In the genomic region with DNA sequence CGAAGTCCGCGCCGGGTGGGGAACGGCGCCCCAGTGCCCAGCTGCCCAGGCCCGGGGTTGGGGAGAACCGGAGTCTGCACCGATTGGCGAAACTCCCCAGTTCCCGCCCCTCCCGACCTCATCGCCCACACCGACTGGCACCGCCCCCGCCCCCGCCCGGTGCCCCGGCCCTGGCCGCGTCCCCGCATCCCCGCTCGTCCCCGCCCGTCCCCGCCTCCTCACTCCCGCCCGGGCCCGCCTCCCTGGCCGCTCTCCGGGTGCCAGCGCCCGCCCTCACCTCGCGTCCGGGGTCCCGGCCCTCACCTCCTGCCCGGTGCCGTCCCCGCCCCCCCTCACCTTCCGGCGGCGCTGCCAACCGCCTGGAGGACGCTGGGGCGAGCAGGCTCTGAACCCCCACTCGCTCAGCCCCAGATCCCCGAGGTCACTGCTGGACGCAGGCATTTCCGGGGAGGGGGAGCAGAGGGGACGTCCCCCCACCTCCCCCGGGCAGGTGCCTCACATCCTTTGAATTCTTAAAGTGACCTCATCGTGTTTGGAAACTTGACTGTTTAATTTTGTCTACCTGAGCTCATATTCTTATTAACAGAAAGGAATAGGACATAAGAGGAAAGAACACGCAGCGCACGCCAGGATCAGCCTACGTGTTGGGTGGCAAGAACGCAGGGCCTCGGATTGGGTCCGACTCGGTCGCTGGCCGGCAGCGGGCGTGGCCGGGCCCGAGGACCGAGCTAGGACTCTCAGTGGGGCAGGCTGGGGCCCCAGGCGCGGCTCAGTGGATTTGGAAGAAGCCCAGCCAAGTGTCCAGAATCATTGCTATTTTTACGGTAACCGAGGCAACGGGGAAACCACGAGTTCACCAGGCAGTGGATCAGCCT, we compare ENCODE assay signal across 1 cellular context.
A peak's percentile ranks its signal among the peaks of the same experiment; 100 is the strongest.
TF ChIP-seq lines count a peak whose summit lies in the region.

A gene with protein sequence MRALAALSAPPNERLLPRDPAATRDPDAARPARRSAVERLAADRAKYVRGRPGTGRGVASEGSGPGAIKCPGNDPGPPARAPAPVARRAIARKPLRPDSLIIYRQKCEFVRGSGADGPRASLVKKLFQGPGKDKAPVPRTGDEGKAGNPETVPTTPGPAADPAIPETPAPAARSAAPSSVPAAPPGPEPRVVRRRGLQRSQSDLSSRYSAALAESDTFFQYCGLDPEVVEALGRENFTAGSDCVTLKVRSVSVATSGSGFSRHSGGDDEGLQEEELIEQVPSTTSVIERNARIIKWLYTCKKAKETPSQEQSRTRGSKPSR (minus strand): TSS at position 35 of the 875 bp plus-strand sequence. CDS start 120 bp downstream, outside the sequence.

TF ChIP-seq in HepG2, 621 proteins besides CTCF, POLR2A, EP300 and RAD21 (continued from another document and continues in another):
- TF ChIP-seq, protein P1, sequence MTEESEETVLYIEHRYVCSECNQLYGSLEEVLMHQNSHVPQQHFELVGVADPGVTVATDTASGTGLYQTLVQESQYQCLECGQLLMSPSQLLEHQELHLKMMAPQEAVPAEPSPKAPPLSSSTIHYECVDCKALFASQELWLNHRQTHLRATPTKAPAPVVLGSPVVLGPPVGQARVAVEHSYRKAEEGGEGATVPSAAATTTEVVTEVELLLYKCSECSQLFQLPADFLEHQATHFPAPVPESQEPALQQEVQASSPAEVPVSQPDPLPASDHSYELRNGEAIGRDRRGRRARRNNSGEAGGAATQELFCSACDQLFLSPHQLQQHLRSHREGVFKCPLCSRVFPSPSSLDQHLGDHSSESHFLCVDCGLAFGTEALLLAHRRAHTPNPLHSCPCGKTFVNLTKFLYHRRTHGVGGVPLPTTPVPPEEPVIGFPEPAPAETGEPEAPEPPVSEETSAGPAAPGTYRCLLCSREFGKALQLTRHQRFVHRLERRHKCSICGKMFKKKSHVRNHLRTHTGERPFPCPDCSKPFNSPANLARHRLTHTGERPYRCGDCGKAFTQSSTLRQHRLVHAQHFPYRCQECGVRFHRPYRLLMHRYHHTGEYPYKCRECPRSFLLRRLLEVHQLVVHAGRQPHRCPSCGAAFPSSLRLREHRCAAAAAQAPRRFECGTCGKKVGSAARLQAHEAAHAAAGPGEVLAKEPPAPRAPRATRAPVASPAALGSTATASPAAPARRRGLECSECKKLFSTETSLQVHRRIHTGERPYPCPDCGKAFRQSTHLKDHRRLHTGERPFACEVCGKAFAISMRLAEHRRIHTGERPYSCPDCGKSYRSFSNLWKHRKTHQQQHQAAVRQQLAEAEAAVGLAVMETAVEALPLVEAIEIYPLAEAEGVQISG (CRISPR knock-in tag; IDR thresholded peaks at IDR 0.05), result no peak
- TF ChIP-seq ETV6 (CRISPR knock-in tag; conservative IDR thresholded peaks at IDR 0.05), result no peak
- no peak for TF ChIP-seq DNMT1 (CRISPR knock-in tag; IDR thresholded peaks at IDR 0.05)
- TF ChIP-seq MXI1 (IDR thresholded peaks at IDR 0.05; ENCODE audit: borderline replicate concordance, low read depth, low read length), result no peak
- TF ChIP-seq, protein P2, sequence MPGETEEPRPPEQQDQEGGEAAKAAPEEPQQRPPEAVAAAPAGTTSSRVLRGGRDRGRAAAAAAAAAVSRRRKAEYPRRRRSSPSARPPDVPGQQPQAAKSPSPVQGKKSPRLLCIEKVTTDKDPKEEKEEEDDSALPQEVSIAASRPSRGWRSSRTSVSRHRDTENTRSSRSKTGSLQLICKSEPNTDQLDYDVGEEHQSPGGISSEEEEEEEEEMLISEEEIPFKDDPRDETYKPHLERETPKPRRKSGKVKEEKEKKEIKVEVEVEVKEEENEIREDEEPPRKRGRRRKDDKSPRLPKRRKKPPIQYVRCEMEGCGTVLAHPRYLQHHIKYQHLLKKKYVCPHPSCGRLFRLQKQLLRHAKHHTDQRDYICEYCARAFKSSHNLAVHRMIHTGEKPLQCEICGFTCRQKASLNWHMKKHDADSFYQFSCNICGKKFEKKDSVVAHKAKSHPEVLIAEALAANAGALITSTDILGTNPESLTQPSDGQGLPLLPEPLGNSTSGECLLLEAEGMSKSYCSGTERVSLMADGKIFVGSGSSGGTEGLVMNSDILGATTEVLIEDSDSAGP (CRISPR knock-in tag; IDR thresholded peaks at IDR 0.05; ENCODE audit: borderline replicate concordance), result peak; percentile 98
- TF ChIP-seq ZNF616 (CRISPR knock-in tag; IDR thresholded peaks at IDR 0.05; ENCODE audit: low read depth), result no peak
- TF ChIP-seq PHF8 (CRISPR knock-in tag; IDR thresholded peaks at IDR 0.05), result peak; percentile 48
- peak; percentile 65 for TF ChIP-seq TEAD3 (CRISPR knock-in tag; optimal IDR thresholded peaks at IDR 0.05; ENCODE audit: borderline replicate concordance)
- 0 out of 2 replicates have a peak, but pooled peaks have one; percentile 36 for TF ChIP-seq ZNF564 (CRISPR knock-in tag; IDR thresholded peaks at IDR 0.05)
- no peak for TF ChIP-seq ZNF720 (CRISPR knock-in tag; IDR thresholded peaks at IDR 0.05)
- TF ChIP-seq, protein P3, sequence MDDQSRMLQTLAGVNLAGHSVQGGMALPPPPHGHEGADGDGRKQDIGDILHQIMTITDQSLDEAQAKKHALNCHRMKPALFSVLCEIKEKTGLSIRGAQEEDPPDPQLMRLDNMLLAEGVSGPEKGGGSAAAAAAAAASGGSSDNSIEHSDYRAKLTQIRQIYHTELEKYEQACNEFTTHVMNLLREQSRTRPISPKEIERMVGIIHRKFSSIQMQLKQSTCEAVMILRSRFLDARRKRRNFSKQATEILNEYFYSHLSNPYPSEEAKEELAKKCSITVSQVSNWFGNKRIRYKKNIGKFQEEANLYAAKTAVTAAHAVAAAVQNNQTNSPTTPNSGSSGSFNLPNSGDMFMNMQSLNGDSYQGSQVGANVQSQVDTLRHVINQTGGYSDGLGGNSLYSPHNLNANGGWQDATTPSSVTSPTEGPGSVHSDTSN (CRISPR knock-in tag; IDR thresholded peaks at IDR 0.05; ENCODE audit: borderline replicate concordance), result no peak
- TF ChIP-seq, protein P4, sequence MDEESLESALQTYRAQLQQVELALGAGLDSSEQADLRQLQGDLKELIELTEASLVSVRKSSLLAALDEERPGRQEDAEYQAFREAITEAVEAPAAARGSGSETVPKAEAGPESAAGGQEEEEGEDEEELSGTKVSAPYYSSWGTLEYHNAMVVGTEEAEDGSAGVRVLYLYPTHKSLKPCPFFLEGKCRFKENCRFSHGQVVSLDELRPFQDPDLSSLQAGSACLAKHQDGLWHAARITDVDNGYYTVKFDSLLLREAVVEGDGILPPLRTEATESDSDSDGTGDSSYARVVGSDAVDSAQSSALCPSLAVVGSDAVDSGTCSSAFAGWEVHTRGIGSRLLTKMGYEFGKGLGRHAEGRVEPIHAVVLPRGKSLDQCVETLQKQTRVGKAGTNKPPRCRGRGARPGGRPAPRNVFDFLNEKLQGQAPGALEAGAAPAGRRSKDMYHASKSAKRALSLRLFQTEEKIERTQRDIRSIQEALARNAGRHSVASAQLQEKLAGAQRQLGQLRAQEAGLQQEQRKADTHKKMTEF (CRISPR knock-in tag; IDR thresholded peaks at IDR 0.05), result 0 out of 2 replicates have a peak, but pooled peaks have one; percentile 33
- no peak for TF ChIP-seq ZNF143 (CRISPR knock-in tag; IDR thresholded peaks at IDR 0.05)
- peak; percentile 32; the same call in 1 of the 2 replicates for TF ChIP-seq KDM5B (CRISPR knock-in tag; IDR thresholded peaks at IDR 0.05; ENCODE audit: borderline replicate concordance)
- peak; percentile 46; the same call in 1 of the 2 replicates for TF ChIP-seq RXRA (CRISPR knock-in tag; IDR thresholded peaks at IDR 0.05)
- TF ChIP-seq ZKSCAN5 (CRISPR knock-in tag; IDR thresholded peaks at IDR 0.05), result no peak
- TF ChIP-seq KDM2A (CRISPR knock-in tag; IDR thresholded peaks at IDR 0.05; ENCODE audit: borderline replicate concordance, low read depth), result no peak; the same call in 1 of the 2 replicates
- TF ChIP-seq HOXA3 (CRISPR knock-in tag; IDR thresholded peaks at IDR 0.05), result no peak
- no peak for TF ChIP-seq NR2F6 (IDR thresholded peaks at IDR 0.05)
- TF ChIP-seq NR2F6 (CRISPR knock-in tag; IDR thresholded peaks at IDR 0.05), result peak; percentile 16; the same call in 1 of the 2 replicates
- TF ChIP-seq, protein P5, sequence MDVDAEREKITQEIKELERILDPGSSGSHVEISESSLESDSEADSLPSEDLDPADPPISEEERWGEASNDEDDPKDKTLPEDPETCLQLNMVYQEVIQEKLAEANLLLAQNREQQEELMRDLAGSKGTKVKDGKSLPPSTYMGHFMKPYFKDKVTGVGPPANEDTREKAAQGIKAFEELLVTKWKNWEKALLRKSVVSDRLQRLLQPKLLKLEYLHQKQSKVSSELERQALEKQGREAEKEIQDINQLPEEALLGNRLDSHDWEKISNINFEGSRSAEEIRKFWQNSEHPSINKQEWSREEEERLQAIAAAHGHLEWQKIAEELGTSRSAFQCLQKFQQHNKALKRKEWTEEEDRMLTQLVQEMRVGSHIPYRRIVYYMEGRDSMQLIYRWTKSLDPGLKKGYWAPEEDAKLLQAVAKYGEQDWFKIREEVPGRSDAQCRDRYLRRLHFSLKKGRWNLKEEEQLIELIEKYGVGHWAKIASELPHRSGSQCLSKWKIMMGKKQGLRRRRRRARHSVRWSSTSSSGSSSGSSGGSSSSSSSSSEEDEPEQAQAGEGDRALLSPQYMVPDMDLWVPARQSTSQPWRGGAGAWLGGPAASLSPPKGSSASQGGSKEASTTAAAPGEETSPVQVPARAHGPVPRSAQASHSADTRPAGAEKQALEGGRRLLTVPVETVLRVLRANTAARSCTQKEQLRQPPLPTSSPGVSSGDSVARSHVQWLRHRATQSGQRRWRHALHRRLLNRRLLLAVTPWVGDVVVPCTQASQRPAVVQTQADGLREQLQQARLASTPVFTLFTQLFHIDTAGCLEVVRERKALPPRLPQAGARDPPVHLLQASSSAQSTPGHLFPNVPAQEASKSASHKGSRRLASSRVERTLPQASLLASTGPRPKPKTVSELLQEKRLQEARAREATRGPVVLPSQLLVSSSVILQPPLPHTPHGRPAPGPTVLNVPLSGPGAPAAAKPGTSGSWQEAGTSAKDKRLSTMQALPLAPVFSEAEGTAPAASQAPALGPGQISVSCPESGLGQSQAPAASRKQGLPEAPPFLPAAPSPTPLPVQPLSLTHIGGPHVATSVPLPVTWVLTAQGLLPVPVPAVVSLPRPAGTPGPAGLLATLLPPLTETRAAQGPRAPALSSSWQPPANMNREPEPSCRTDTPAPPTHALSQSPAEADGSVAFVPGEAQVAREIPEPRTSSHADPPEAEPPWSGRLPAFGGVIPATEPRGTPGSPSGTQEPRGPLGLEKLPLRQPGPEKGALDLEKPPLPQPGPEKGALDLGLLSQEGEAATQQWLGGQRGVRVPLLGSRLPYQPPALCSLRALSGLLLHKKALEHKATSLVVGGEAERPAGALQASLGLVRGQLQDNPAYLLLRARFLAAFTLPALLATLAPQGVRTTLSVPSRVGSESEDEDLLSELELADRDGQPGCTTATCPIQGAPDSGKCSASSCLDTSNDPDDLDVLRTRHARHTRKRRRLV (CRISPR knock-in tag; IDR thresholded peaks at IDR 0.05), result 0 out of 2 replicates have a peak, but pooled peaks have one; percentile 43
- no peak for TF ChIP-seq TBP (CRISPR knock-in tag; IDR thresholded peaks at IDR 0.05)
- no peak for TF ChIP-seq ZNF572 (CRISPR knock-in tag; IDR thresholded peaks at IDR 0.05)
- TF ChIP-seq MBNL3 (CRISPR knock-in tag; conservative IDR thresholded peaks at IDR 0.05), result no peak
- no peak for TF ChIP-seq ZNF367 (CRISPR knock-in tag; IDR thresholded peaks at IDR 0.05; ENCODE audit: borderline replicate concordance)
- no peak for TF ChIP-seq SOX6 (IDR thresholded peaks at IDR 0.05)
- TF ChIP-seq SOX6 (CRISPR knock-in tag; IDR thresholded peaks at IDR 0.05), result peak; percentile 39
- TF ChIP-seq ZNF775 (CRISPR knock-in tag; IDR thresholded peaks at IDR 0.05; ENCODE audit: borderline replicate concordance), result no peak
- TF ChIP-seq MTA1 (CRISPR knock-in tag; IDR thresholded peaks at IDR 0.05; ENCODE audit: borderline replicate concordance), result no peak
- TF ChIP-seq MAZ (IDR thresholded peaks at IDR 0.05; ENCODE audit: borderline replicate concordance, low read depth, low read length), result peak; percentile 27; the same call in 1 of the 2 replicates
- no peak for TF ChIP-seq MAZ (CRISPR knock-in tag; IDR thresholded peaks at IDR 0.05; ENCODE audit: low read depth)
- no peak for TF ChIP-seq RFX3 (CRISPR knock-in tag; IDR thresholded peaks at IDR 0.05)
- no peak for TF ChIP-seq RFXAP (CRISPR knock-in tag; IDR thresholded peaks at IDR 0.05; ENCODE audit: borderline replicate concordance)
- TF ChIP-seq, protein P6, sequence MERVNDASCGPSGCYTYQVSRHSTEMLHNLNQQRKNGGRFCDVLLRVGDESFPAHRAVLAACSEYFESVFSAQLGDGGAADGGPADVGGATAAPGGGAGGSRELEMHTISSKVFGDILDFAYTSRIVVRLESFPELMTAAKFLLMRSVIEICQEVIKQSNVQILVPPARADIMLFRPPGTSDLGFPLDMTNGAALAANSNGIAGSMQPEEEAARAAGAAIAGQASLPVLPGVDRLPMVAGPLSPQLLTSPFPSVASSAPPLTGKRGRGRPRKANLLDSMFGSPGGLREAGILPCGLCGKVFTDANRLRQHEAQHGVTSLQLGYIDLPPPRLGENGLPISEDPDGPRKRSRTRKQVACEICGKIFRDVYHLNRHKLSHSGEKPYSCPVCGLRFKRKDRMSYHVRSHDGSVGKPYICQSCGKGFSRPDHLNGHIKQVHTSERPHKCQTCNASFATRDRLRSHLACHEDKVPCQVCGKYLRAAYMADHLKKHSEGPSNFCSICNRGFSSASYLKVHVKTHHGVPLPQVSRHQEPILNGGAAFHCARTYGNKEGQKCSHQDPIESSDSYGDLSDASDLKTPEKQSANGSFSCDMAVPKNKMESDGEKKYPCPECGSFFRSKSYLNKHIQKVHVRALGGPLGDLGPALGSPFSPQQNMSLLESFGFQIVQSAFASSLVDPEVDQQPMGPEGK (CRISPR knock-in tag; IDR thresholded peaks at IDR 0.05), result peak; percentile 76
- TF ChIP-seq, protein P7, sequence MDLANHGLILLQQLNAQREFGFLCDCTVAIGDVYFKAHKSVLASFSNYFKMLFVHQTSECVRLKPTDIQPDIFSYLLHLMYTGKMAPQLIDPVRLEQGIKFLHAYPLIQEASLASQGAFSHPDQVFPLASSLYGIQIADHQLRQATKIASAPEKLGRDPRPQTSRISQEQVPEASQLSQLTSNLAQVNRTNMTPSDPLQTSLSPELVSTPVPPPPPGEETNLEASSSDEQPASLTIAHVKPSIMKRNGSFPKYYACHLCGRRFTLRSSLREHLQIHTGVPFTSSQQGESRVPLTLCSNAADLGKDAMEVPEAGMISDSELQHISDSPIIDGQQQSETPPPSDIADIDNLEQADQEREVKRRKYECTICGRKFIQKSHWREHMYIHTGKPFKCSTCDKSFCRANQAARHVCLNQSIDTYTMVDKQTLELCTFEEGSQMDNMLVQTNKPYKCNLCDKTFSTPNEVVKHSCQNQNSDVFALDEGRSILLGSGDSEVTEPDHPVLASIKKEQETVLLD (CRISPR knock-in tag; IDR thresholded peaks at IDR 0.05; ENCODE audit: low read depth), result 0 out of 2 replicates have a peak, but pooled peaks have one; percentile 72
- TF ChIP-seq NCOA2 (CRISPR knock-in tag; IDR thresholded peaks at IDR 0.05), result no peak
- TF ChIP-seq ZNF839 (CRISPR knock-in tag; IDR thresholded peaks at IDR 0.05; ENCODE audit: borderline replicate concordance), result peak; percentile 67; the same call in 1 of the 2 replicates
- no peak for TF ChIP-seq ZNF577 (CRISPR knock-in tag; IDR thresholded peaks at IDR 0.05; ENCODE audit: borderline replicate concordance, low read depth)
- no peak for TF ChIP-seq SSRP1 (CRISPR knock-in tag; IDR thresholded peaks at IDR 0.05)
- no peak for TF ChIP-seq ZNF24 (IDR thresholded peaks at IDR 0.05)
- TF ChIP-seq GABPA (IDR thresholded peaks at IDR 0.05; ENCODE audit: low read depth, low read length), result no peak
- peak; percentile 32; the same call in 1 of the 2 replicates for TF ChIP-seq GABPA (CRISPR knock-in tag; IDR thresholded peaks at IDR 0.05; ENCODE audit: low read depth)
- peak; percentile 44; the same call in 1 of the 2 replicates for TF ChIP-seq ELF3 (CRISPR knock-in tag; IDR thresholded peaks at IDR 0.05)
- peak; percentile 39 for TF ChIP-seq HIVEP1 (CRISPR knock-in tag; IDR thresholded peaks at IDR 0.05)
- no peak for TF ChIP-seq ARNTL (CRISPR knock-in tag; IDR thresholded peaks at IDR 0.05)
- peak; percentile 23; the same call in 1 of the 2 replicates for TF ChIP-seq RXRB (CRISPR knock-in tag; IDR thresholded peaks at IDR 0.05; ENCODE audit: borderline replicate concordance)
